15 cellular contexts compared by ENCODE assay signal in the genomic region with DNA sequence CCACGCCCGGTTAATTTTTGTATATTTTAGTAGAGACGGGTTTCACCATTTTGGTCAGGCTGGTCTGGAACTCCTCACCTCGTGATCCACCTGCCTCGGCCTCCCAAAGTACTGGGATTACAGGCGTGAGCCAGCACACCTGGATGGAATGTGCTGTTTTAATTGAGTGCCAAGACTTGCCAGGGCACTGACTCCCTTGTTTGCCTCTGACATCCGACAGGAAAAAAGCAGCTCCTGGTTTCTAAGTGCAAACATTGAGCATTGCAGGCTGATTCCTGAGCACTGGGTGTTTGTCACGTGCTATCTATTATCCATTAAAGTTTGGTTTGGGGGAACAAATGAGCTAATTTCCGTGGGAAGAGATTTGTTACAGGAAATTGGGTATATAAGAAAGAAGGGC.
A peak's percentile ranks its signal among the peaks of the same experiment; 100 is the strongest.
DNase-seq lines count a peak whose midpoint lies in the region; ATAC-seq, FAIRE-seq and TF ChIP-seq lines count a peak whose summit lies in the region.
"Had no signal": no experiment of that assay in that cellular context is flagged by ENCODE, and none has a peak within 500 bp of the region (broad histone marks: within the 10 kb centered on the region; RNA-seq: fewer than 3 reads in every experiment).

No MANE protein-coding gene starts in this region.

- H3K27me3 ChIP-seq in right lobe of liver (no peaks in the 10 kb centered on the region), HepG2 (ENCODE audit: control insufficient read depth in 1 of 2, insufficient read depth in 2 of 2, low read length in 2 of 2) (no peaks in the 10 kb centered on the region), foreskin keratinocyte (peaks cover 5% of the 10 kb centered on the region), psoas muscle (ENCODE audit: insufficient read depth in 3 of 3, low read length in 2 of 3) (no peaks in the 10 kb centered on the region), dorsolateral prefrontal cortex (no peaks in the 10 kb centered on the region)
- H3K27me3 ChIP-seq: BLaER1 had no signal

- H3K4me1 ChIP-seq in right lobe of liver: peaks cover 0 to 9% (median 0%) of the 10 kb centered on the region in 4 donors
- no peaks in the 10 kb centered on the region for H3K4me1 ChIP-seq in HepG2 (ENCODE audit: insufficient read depth, low read length)
- H3K4me1 ChIP-seq in foreskin keratinocyte: no peaks in the 10 kb centered on the region
- H3K4me1 ChIP-seq in psoas muscle: no peaks in the 10 kb centered on the region
- H3K4me1 ChIP-seq: BLaER1 had no signal

- peak in 3 of 4 donors; percentile 35 to 60 (median 43) for ATAC-seq in right lobe of liver
- ATAC-seq in HepG2: no peak
- peak; percentile 24 for ATAC-seq in foreskin keratinocyte
- no peak for ATAC-seq in psoas muscle
- no peak for ATAC-seq in GM18868 (IDR thresholded peaks at IDR 0.05; ENCODE audit: unreplicated experiment)

- CTCF ChIA-PET in HepG2 (lab: Yijun Ruan, JAX; ENCODE audit: low intra/inter-chr PET ratio, low total read pairs): no interaction called here

- BruUV-seq in HepG2 (replicated peaks; lab: Mats Ljungman, UMichigan): no TSS peak

- H3K27ac ChIP-seq in right lobe of liver: no peak overlapping the region
- no peak overlapping the region for H3K27ac ChIP-seq in HepG2 (ENCODE audit: extremely low read length, insufficient read depth, low read length)
- H3K27ac ChIP-seq in coronary artery: no peak overlapping the region
- no peak overlapping the region for H3K27ac ChIP-seq in foreskin keratinocyte
- no peak overlapping the region for H3K27ac ChIP-seq in psoas muscle
- no peak overlapping the region for H3K27ac ChIP-seq in dorsolateral prefrontal cortex
- H3K27ac ChIP-seq: 22Rv1, BLaER1 had no signal

- H3K9ac ChIP-seq in HepG2 (ENCODE audit: insufficient read depth, low read depth, low read length): no peak overlapping the region
- H3K9ac ChIP-seq: BLaER1 had no signal

- no peaks in the 10 kb centered on the region for H3K36me3 ChIP-seq in right lobe of liver
- H3K36me3 ChIP-seq in HepG2 (replicated peaks in 1 of 2; ENCODE audit: control insufficient read depth in 1 of 2, insufficient read depth in 2 of 2, low read length in 2 of 2): peaks cover 2 to 3% of the 10 kb centered on the region in 2 experiments; a peak in 3 of 5 replicates
- H3K36me3 ChIP-seq in psoas muscle (ENCODE audit: insufficient read depth in 1 of 2, low read depth in 1 of 2): no peaks in the 10 kb centered on the region
- H3K36me3 ChIP-seq: BLaER1 had no signal

- no peak for FAIRE-seq in HepG2 (lab: Jason Lieb, UNC)
- FAIRE-seq: GM19239, H1 had no signal

- TF ChIP-seq CTCF in right lobe of liver (IDR thresholded peaks at IDR 0.05) (no peak), HepG2 (CRISPR knock-in tag; IDR thresholded peaks at IDR 0.05) (no peak), coronary artery (IDR thresholded peaks at IDR 0.05) (no peak), foreskin keratinocyte (conservative IDR thresholded peaks at IDR 0.05) (no peak), psoas muscle (IDR thresholded peaks at IDR 0.05) (no peak), dorsolateral prefrontal cortex (IDR thresholded peaks at IDR 0.05 in 54 of 56, conservative IDR thresholded peaks at IDR 0.05 in 2 of 56; ENCODE audit: low read depth in 1 of 56, partially characterized antibody in 56 of 56) (no peak)

- H2AFZ ChIP-seq in HepG2 (ENCODE audit: low read length): no peak overlapping the region

- DNase-seq in right lobe of liver: no peak
- no peak for DNase-seq in HepG2 (ENCODE audit: low spot score)
- peak; percentile 12 for DNase-seq in coronary artery (ENCODE audit: low spot score)
- peak; percentile 58 to 60 for DNase-seq in foreskin keratinocyte
- no peak for DNase-seq in psoas muscle
- no peak for DNase-seq in dorsolateral prefrontal cortex
- DNase-seq: CD4-positive, alpha-beta memory T cell; DMS79 treated with DMSO at 0.1 percent for 48 hours; GF-D8; H9 had no signal

- intact Hi-C loops in right lobe of liver (cut with DNase I): no loop called here
- intact Hi-C loops in HepG2 (cut with micrococcal nuclease; ENCODE audit: unreplicated experiment): no loop called here
- intact Hi-C loops in psoas muscle (cut with DNase I): no loop called here
- intact Hi-C loops in dorsolateral prefrontal cortex (cut with DNase I): no loop called here

- POLR2A ChIA-PET in HepG2 (lab: Yijun Ruan, JAX): no interaction called here

- 42% methylated on average over 9 of the region's 9 CpGs for WGBS in right lobe of liver (ENCODE audit: insufficient coverage, low coverage, low lambda C conversion rate, missing lambda C conversion rate)
- 94% methylated on average over 9 of the region's 9 CpGs for WGBS in HepG2 (ENCODE audit: low lambda C conversion rate)
- WGBS in psoas muscle, 3 donors: 73 to 88% (median 74%) methylated on average over 9 of the region's 9 CpGs

- no peak for TF ChIP-seq EP300 in HepG2 (IDR thresholded peaks at IDR 0.05; ENCODE audit: low read depth in 2 of 2, low read length in 2 of 2)
- no peak for TF ChIP-seq EP300 in HepG2 (CRISPR knock-in tag; IDR thresholded peaks at IDR 0.05; ENCODE audit: borderline replicate concordance)

- TF ChIP-seq RAD21 in HepG2 (CRISPR knock-in tag; IDR thresholded peaks at IDR 0.05): no peak

- H3K4me3 ChIP-seq in right lobe of liver (no peak overlapping the region), HepG2 (replicated peaks in 1 of 3; ENCODE audit: insufficient read depth in 1 of 3, low read depth in 2 of 3, low read length in 3 of 3) (no peak overlapping the region), coronary artery (no peak overlapping the region), psoas muscle (no peak overlapping the region), dorsolateral prefrontal cortex (no peak overlapping the region)
- H3K4me3 ChIP-seq: BLaER1 had no signal

- in situ Hi-C loops in HepG2 (cut with HindIII; ENCODE audit: extremely low pct_ligation_motif_present, low pct_unique_long_range_greater_than_20kb): no loop called here

- no peak for TF ChIP-seq POLR2A in right lobe of liver (IDR thresholded peaks at IDR 0.05)
- no peak for TF ChIP-seq POLR2A in HepG2 (IDR thresholded peaks at IDR 0.05; ENCODE audit: insufficient read depth in 1 of 2, low read depth in 2 of 2, low read length in 2 of 2)

- H3K4me2 ChIP-seq in HepG2 (ENCODE audit: low read depth, low read length): no peak overlapping the region
- H3K4me2 ChIP-seq: BLaER1 had no signal

- no peaks in the 10 kb centered on the region for H4K20me1 ChIP-seq in HepG2 (ENCODE audit: insufficient read depth, low read length)
- H4K20me1 ChIP-seq: BLaER1 had no signal

- no peaks in the 10 kb centered on the region for H3K79me2 ChIP-seq in HepG2 (ENCODE audit: insufficient read depth, low read length)

- H3K9me3 ChIP-seq in right lobe of liver (no peaks in the 10 kb centered on the region), HepG2 (ENCODE audit: low read length) (no peaks in the 10 kb centered on the region), psoas muscle (no peaks in the 10 kb centered on the region)
- H3K9me3 ChIP-seq: BLaER1 had no signal

TF ChIP-seq in HepG2, 621 proteins besides CTCF, POLR2A, EP300 and RAD21 (continues in another document):
- TF ChIP-seq, protein P1, sequence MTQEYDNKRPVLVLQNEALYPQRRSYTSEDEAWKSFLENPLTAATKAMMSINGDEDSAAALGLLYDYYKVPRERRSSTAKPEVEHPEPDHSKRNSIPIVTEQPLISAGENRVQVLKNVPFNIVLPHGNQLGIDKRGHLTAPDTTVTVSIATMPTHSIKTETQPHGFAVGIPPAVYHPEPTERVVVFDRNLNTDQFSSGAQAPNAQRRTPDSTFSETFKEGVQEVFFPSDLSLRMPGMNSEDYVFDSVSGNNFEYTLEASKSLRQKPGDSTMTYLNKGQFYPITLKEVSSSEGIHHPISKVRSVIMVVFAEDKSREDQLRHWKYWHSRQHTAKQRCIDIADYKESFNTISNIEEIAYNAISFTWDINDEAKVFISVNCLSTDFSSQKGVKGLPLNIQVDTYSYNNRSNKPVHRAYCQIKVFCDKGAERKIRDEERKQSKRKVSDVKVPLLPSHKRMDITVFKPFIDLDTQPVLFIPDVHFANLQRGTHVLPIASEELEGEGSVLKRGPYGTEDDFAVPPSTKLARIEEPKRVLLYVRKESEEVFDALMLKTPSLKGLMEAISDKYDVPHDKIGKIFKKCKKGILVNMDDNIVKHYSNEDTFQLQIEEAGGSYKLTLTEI (CRISPR knock-in tag; conservative IDR thresholded peaks at IDR 0.05): no peak
- TF ChIP-seq, protein P2, sequence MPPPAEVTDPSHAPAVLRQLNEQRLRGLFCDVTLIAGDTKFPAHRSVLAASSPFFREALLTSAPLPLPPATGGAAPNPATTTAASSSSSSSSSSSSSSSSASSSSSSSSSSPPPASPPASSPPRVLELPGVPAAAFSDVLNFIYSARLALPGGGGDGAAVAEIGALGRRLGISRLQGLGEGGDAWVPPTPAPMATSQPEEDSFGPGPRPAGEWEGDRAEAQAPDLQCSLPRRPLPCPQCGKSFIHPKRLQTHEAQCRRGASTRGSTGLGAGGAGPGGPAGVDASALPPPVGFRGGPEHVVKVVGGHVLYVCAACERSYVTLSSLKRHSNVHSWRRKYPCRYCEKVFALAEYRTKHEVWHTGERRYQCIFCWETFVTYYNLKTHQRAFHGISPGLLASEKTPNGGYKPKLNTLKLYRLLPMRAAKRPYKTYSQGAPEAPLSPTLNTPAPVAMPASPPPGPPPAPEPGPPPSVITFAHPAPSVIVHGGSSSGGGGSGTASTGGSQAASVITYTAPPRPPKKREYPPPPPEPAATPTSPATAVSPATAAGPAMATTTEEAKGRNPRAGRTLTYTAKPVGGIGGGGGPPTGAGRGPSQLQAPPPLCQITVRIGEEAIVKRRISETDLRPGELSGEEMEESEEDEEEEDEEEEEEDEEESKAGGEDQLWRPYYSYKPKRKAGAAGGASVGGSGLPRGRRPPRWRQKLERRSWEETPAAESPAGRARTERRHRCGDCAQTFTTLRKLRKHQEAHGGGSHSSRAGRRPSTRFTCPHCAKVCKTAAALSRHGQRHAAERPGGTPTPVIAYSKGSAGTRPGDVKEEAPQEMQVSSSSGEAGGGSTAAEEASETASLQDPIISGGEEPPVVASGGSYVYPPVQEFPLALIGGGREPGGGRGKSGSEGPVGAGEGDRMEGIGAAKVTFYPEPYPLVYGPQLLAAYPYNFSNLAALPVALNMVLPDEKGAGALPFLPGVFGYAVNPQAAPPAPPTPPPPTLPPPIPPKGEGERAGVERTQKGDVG (CRISPR knock-in tag; IDR thresholded peaks at IDR 0.05; ENCODE audit: borderline replicate concordance): no peak
- TF ChIP-seq, protein P3, sequence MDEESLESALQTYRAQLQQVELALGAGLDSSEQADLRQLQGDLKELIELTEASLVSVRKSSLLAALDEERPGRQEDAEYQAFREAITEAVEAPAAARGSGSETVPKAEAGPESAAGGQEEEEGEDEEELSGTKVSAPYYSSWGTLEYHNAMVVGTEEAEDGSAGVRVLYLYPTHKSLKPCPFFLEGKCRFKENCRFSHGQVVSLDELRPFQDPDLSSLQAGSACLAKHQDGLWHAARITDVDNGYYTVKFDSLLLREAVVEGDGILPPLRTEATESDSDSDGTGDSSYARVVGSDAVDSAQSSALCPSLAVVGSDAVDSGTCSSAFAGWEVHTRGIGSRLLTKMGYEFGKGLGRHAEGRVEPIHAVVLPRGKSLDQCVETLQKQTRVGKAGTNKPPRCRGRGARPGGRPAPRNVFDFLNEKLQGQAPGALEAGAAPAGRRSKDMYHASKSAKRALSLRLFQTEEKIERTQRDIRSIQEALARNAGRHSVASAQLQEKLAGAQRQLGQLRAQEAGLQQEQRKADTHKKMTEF (CRISPR knock-in tag; IDR thresholded peaks at IDR 0.05): no peak

Comparison
In these comparisons a context has a peak if more than half of its experiments do, and no peak if none do; other contexts are left out.
1. ATAC-seq: peak in right lobe of liver (3 of 4) and foreskin keratinocyte (single experiment); none in HepG2 (single experiment), psoas muscle (0 of 4) and GM18868 (single experiment).
2. DNase-seq: peak in coronary artery (single experiment) and foreskin keratinocyte (2 of 2); none in right lobe of liver (0 of 3), HepG2 (single experiment), psoas muscle (0 of 2) and dorsolateral prefrontal cortex (0 of 10).